1 cellular context compared by ENCODE assay signal in the genomic region with DNA sequence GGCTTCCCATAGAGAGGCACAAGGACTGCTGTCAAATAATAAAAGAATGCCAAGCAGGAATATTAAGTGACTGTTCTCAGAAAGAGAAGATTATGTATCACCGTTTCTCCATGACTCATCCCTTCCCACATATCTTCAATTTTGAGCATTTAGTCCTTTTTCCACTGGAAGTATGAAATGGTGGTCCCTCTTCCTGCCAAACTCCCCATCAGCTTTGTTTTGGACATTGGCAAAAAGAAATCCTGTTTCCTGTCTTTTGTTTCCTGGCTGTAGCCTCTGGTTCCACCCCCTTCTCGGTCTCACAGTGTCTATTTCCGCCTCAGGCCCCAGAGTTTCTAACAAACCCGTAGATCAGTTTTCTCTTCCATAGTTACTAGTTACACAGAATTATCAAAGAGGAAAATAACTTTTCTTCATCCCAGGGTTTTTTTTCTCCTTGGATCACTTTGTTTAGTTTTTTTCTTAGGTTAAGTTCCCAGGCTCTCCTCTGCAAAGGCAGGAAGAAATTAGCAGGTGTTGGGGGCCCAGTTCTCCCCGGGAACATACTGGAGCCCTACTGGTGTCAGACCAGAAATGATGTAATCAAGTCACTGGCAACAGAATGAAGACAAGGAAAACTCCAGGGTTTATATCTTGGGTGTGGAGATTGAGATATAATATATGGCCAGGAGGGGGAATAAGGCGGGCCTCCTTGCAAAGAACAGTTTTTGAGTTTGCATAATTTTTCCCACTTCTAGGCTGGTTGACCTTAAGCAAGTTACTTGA.
TF ChIP-seq lines count a peak whose summit lies in the region.

No MANE protein-coding gene starts in this region.

TF ChIP-seq in SK-N-SH, 30 proteins besides CTCF, POLR2A, EP300 and RAD21 (continued from another document):
- TF ChIP-seq NRF1 (IDR thresholded peaks at IDR 0.05; ENCODE audit: low read depth, low read length) (no peak), NFIC (IDR thresholded peaks at IDR 0.05; ENCODE audit: borderline replicate concordance) (no peak), CHD2 (IDR thresholded peaks at IDR 0.05; ENCODE audit: low read length, partially characterized antibody) (no peak), TCF12 (IDR thresholded peaks at IDR 0.05) (no peak), FOXJ3 (CRISPR knock-in tag; IDR thresholded peaks at IDR 0.05) (no peak), SMC3 (IDR thresholded peaks at IDR 0.05; ENCODE audit: low read depth, low read length) (no peak), TEAD4 (IDR thresholded peaks at IDR 0.05; ENCODE audit: borderline replicate concordance, insufficient read depth) (no peak; the same call in 1 of the 2 replicates), JUND (IDR thresholded peaks at IDR 0.05) (peak; percentile 63), EZH2phosphoT487 (IDR thresholded peaks at IDR 0.05; ENCODE audit: borderline replicate concordance, low read depth) (no peak), YY1 (IDR thresholded peaks at IDR 0.05; ENCODE audit: low read depth) (peak; percentile 20; the same call in 1 of the 2 replicates), FOSL2 (IDR thresholded peaks at IDR 0.05; ENCODE audit: borderline replicate concordance, low read depth) (peak; percentile 75)
- TF ChIP-seq, protein P1, sequence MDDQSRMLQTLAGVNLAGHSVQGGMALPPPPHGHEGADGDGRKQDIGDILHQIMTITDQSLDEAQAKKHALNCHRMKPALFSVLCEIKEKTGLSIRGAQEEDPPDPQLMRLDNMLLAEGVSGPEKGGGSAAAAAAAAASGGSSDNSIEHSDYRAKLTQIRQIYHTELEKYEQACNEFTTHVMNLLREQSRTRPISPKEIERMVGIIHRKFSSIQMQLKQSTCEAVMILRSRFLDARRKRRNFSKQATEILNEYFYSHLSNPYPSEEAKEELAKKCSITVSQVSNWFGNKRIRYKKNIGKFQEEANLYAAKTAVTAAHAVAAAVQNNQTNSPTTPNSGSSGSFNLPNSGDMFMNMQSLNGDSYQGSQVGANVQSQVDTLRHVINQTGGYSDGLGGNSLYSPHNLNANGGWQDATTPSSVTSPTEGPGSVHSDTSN (IDR thresholded peaks at IDR 0.05): peak; percentile 60
- TF ChIP-seq, protein P2, sequence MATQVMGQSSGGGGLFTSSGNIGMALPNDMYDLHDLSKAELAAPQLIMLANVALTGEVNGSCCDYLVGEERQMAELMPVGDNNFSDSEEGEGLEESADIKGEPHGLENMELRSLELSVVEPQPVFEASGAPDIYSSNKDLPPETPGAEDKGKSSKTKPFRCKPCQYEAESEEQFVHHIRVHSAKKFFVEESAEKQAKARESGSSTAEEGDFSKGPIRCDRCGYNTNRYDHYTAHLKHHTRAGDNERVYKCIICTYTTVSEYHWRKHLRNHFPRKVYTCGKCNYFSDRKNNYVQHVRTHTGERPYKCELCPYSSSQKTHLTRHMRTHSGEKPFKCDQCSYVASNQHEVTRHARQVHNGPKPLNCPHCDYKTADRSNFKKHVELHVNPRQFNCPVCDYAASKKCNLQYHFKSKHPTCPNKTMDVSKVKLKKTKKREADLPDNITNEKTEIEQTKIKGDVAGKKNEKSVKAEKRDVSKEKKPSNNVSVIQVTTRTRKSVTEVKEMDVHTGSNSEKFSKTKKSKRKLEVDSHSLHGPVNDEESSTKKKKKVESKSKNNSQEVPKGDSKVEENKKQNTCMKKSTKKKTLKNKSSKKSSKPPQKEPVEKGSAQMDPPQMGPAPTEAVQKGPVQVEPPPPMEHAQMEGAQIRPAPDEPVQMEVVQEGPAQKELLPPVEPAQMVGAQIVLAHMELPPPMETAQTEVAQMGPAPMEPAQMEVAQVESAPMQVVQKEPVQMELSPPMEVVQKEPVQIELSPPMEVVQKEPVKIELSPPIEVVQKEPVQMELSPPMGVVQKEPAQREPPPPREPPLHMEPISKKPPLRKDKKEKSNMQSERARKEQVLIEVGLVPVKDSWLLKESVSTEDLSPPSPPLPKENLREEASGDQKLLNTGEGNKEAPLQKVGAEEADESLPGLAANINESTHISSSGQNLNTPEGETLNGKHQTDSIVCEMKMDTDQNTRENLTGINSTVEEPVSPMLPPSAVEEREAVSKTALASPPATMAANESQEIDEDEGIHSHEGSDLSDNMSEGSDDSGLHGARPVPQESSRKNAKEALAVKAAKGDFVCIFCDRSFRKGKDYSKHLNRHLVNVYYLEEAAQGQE (IDR thresholded peaks at IDR 0.05; ENCODE audit: low read depth, low read length): no peak
- TF ChIP-seq, protein P3, sequence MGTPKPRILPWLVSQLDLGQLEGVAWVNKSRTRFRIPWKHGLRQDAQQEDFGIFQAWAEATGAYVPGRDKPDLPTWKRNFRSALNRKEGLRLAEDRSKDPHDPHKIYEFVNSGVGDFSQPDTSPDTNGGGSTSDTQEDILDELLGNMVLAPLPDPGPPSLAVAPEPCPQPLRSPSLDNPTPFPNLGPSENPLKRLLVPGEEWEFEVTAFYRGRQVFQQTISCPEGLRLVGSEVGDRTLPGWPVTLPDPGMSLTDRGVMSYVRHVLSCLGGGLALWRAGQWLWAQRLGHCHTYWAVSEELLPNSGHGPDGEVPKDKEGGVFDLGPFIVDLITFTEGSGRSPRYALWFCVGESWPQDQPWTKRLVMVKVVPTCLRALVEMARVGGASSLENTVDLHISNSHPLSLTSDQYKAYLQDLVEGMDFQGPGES (IDR thresholded peaks at IDR 0.05; ENCODE audit: low read depth, low read length): no peak
